ENCODE assay signal across 11 cellular contexts in the genomic region with DNA sequence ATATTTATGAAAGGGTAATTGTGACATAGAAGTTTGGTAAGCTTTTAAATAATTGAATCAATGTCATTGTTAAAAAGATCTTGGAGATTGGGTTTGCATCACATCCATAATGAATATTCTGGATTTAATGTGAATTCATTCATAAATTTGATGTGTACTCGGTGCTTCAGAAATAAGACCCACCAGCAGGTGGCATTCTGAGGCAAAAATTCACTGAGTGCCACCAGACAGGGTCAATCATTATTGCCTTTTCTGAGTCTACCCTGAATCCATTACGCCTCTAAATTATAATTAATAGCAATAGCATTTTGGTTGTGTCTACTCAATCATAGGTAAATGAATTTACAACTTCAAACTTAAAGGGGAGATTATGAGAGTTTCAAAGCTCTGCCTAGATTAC. TPM values are rescaled to one million over a fixed set of nuclear protein-coding genes. Genes with fewer than 3 reads are reported as not detected.
DNase-seq lines count a peak whose midpoint lies in the region; ATAC-seq, FAIRE-seq and TF ChIP-seq lines count a peak whose summit lies in the region.
"Had no signal": no experiment of that assay in that cellular context is flagged by ENCODE, and none has a peak within 500 bp of the region (broad histone marks: within the 10 kb centered on the region; RNA-seq: fewer than 3 reads in every experiment).

No MANE protein-coding gene starts in this region.

- ATAC-seq in K562 (no peak), T-cell (replicated peaks in 1 of 4) (no peak), HG02981 (IDR thresholded peaks at IDR 0.05; ENCODE audit: unreplicated experiment) (no peak)

- no peak for TF ChIP-seq EP300 in K562 (IDR thresholded peaks at IDR 0.05; ENCODE audit: low read length)

- H3K27ac ChIP-seq in Karpas-422 (ENCODE audit: low read length) (no peak overlapping the region), K562 (ENCODE audit: extremely low read depth, low read depth, low read length) (no peak overlapping the region)

- H3K27me3 ChIP-seq in Karpas-422 (ENCODE audit: low read length) (0 out of 2 replicates have a peak, but pooled peaks cover 4% of the 10 kb centered on the region), K562 (ENCODE audit: control insufficient read depth in 2 of 2, insufficient read depth in 2 of 2, low read length in 2 of 2) (no peaks in the 10 kb centered on the region)

- H3K27ac Mint-ChIP-seq in nephron progenitor cell (no peak overlapping the region), T-cell (no peak overlapping the region)

- H4K20me1 ChIP-seq in Karpas-422 (ENCODE audit: insufficient read depth, low read depth, low read length) (no peaks in the 10 kb centered on the region), K562 (replicated peaks; ENCODE audit: control insufficient read depth, insufficient read depth, low read length) (no peaks in the 10 kb centered on the region)

- no TSS peak for BruUV-seq in K562 (replicated peaks; lab: Mats Ljungman, UMichigan)

- TF ChIP-seq CTCF in K562 (IDR thresholded peaks at IDR 0.05 in 2 of 3, conservative IDR thresholded peaks at IDR 0.05 in 1 of 3; ENCODE audit: insufficient read depth in 2 of 3, low read depth in 1 of 3, low read length in 3 of 3) (peak in 2 of 3 experiments; percentile 46 to 54; a peak in 3 of 6 replicates), nephron progenitor cell (IDR thresholded peaks at IDR 0.05) (peak; percentile 25)

- H3K4me3 Mint-ChIP-seq in nephron progenitor cell, result no peak overlapping the region
- H3K4me3 Mint-ChIP-seq in T-cell, result no peak overlapping the region

- H3K4me1 Mint-ChIP-seq in nephron progenitor cell (no peaks in the 10 kb centered on the region), T-cell (no peaks in the 10 kb centered on the region)

- H3K9ac ChIP-seq in Karpas-422 (ENCODE audit: low read length), result no peak overlapping the region
- no peak overlapping the region for H3K9ac ChIP-seq in K562 (ENCODE audit: insufficient read depth in 1 of 2, low read depth in 2 of 2, low read length in 2 of 2)

- 0% methylated on average over 2 of the region's 2 CpGs for WGBS in K562 (ENCODE audit: insufficient coverage, low coverage, missing lambda C conversion rate)

- H3K9me1 ChIP-seq in K562 (ENCODE audit: control insufficient read depth, insufficient read depth, low read length), result no peaks in the 10 kb centered on the region

- H3K9me3 Mint-ChIP-seq in nephron progenitor cell (no peaks in the 10 kb centered on the region), T-cell (peaks cover 0 to 10% (median 3%) of the 10 kb centered on the region in 3 donors)

- in situ Hi-C loops in K562 (cut with MboI), result no loop called here

- intact Hi-C loops in K562 (cut with micrococcal nuclease), result loop anchor here (1.0 kb wide), 1 partner anchor 406 kb away; no protein-coding TSS in a partner anchor

- CTCF ChIA-PET in K562 (lab: Yijun Ruan, JAX; ENCODE audit: low intra/inter-chr PET ratio), result interaction anchor here (1.9 kb wide), 1 partner anchor 406 kb away, joined by 11 read pairs; no protein-coding TSS in a partner anchor
- CTCF ChIA-PET in T-cell (lab: Charles Lee), result interaction anchor here in 1 of 2 donors (0.8 kb wide), 1 partner anchor 217 kb away, joined by 3 read pairs; no protein-coding TSS in a partner anchor

- TF ChIP-seq POLR2A in K562 (conservative IDR thresholded peaks at IDR 0.05), result no peak

- no peaks in the 10 kb centered on the region for H3K79me2 ChIP-seq in Karpas-422 (ENCODE audit: low read length)
- H3K79me2 ChIP-seq in K562 (ENCODE audit: control insufficient read depth, insufficient read depth, low read length), result no peaks in the 10 kb centered on the region

- H3K36me3 ChIP-seq in Karpas-422 (ENCODE audit: insufficient read depth, low read length) (no peaks in the 10 kb centered on the region), K562 (ENCODE audit: control insufficient read depth, insufficient read depth, low read length) (no peaks in the 10 kb centered on the region)

- POLR2A ChIA-PET in K562 (lab: Yijun Ruan, JAX), result interaction anchor here (0.9 kb wide), 1 partner anchor 35 kb away, joined by 4 read pairs; no protein-coding TSS in a partner anchor
- POLR2A ChIA-PET in T-cell (lab: Charles Lee), result no interaction called here

- H3K4me2 ChIP-seq in Karpas-422 (ENCODE audit: low read depth, low read length, poor library complexity, severe bottlenecking) (no peak overlapping the region), K562 (ENCODE audit: insufficient read depth, low read length) (no peak overlapping the region)

- H3K27me3 Mint-ChIP-seq in nephron progenitor cell (ENCODE audit: low read depth, poor library complexity), result peaks cover 22% of the 10 kb centered on the region
- peaks cover 0 to 8% of the 10 kb centered on the region in 2 donors for H3K27me3 Mint-ChIP-seq in T-cell

- H3K36me3 Mint-ChIP-seq in nephron progenitor cell (ENCODE audit: low read depth) (no peaks in the 10 kb centered on the region), T-cell (no peaks in the 10 kb centered on the region)

- no peak for FAIRE-seq in K562 (lab: Jason Lieb, UNC)

- H2AFZ ChIP-seq in Karpas-422 (ENCODE audit: low read length) (no peak overlapping the region), K562 (ENCODE audit: low read depth, low read length) (no peak overlapping the region)

- peak; percentile 43 to 63 for TF ChIP-seq RAD21 in K562 (CRISPR knock-in tag; conservative IDR thresholded peaks at IDR 0.05 in 1 of 2, IDR thresholded peaks at IDR 0.05 in 1 of 2)

- H3K9me2 ChIP-seq in Karpas-422 (replicated peaks; ENCODE audit: insufficient read depth, low read length), result no peaks in the 10 kb centered on the region

- DNase-seq in Daoy (ENCODE audit: low read depth) (peak; percentile 13), Karpas-422 (peak; percentile 56), K562 (ENCODE audit: extremely low read depth in 1 of 4, low spot score in 3 of 4) (peak; percentile 9 to 32 (median 20)), nephron progenitor cell (no peak), T-cell (no peak), mucosa of gallbladder (ENCODE audit: low spot score) (no peak)
- DNase-seq: activated CD4-positive, CD25-positive, alpha-beta regulatory T cell; activated gamma-delta T cell treated with Interleukin-2 at 50 U/mL for 16 hours; mesenchymal stem cell had no signal

- H3K9me3 ChIP-seq in Karpas-422 (ENCODE audit: low read length) (no peaks in the 10 kb centered on the region), K562 (replicated peaks; ENCODE audit: control insufficient read depth, insufficient read depth, low read depth, low read length) (no peaks in the 10 kb centered on the region)

- H3K4me3 ChIP-seq in Karpas-422 (ENCODE audit: low read length) (no peak overlapping the region), K562 (no peak overlapping the region)

- no peaks in the 10 kb centered on the region for H3K4me1 ChIP-seq in Karpas-422 (ENCODE audit: low read length)
- H3K4me1 ChIP-seq in K562 (replicated peaks in 1 of 2; ENCODE audit: control insufficient read depth in 2 of 2, insufficient read depth in 2 of 2, low read length in 2 of 2), result no peaks in the 10 kb centered on the region

TF ChIP-seq in K562, 482 proteins besides CTCF, POLR2A, EP300 and RAD21:
- TF ChIP-seq CEBPG (CRISPR knock-in tag; IDR thresholded peaks at IDR 0.05) (no peak), CEBPG (tag; conservative IDR thresholded peaks at IDR 0.05 in 1 of 2, IDR thresholded peaks at IDR 0.05 in 1 of 2) (no peak), SMC3 (conservative IDR thresholded peaks at IDR 0.05; ENCODE audit: insufficient read depth, low read depth, low read length) (0 out of 2 replicates have a peak, but pooled peaks have one; percentile 19), ZNF24 (IDR thresholded peaks at IDR 0.05) (peak; percentile 96)
- TF ChIP-seq, protein P1, sequence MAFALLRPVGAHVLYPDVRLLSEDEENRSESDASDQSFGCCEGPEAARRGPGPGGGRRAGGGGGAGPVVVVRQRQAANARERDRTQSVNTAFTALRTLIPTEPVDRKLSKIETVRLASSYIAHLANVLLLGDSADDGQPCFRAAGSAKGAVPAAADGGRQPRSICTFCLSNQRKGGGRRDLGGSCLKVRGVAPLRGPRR (CRISPR knock-in tag; IDR thresholded peaks at IDR 0.05), result no peak

RNA-seq across cellular contexts. Expression of gene TRPC7, which starts 1.0 kb away (rescaled TPM):
- not detected in 2 replicates for total RNA-seq in Daoy (2014; rRNA removed; shearing (Covaris generic))
- not detected in 2 replicates for total RNA-seq in Karpas-422 (2014; rRNA removed; shearing (Covaris generic); ENCODE audit: low replicate concordance)
- total RNA-seq in K562 (2011; cell fraction: chromatin; rRNA removed; ENCODE audit: low replicate concordance), result not detected in 2 replicates
- not detected in 2 replicates for total RNA-seq in K562 (2011; cell fraction: nucleolus; rRNA removed)
- not detected in 2 replicates for total RNA-seq in K562 (2011; cell fraction: nucleoplasm; rRNA removed)
- total RNA-seq in K562 (2014; rRNA removed) (not detected in 2 replicates), K562 (2014; rRNA removed; fragmentation: Illumina TruSeq; extraction: Trizol) (not detected in 2 replicates), K562 (2015; rRNA removed; fragmentation: Illumina TruSeq; extraction: Trizol) (not detected in 2 replicates), K562 (2021) (not detected in 2 replicates), T-cell (not detected), mucosa of gallbladder (not detected)
- polyA plus RNA-seq in K562 (2011; rRNA removed) (not detected in 2 replicates), K562 (2014; fragmentation: Illumina TruSeq; extraction: Trizol) (not detected in 2 replicates), K562 (2014; fragmentation: Nextera tagmentation; extraction: Ambion mirVana) (not detected), K562 (2014; rRNA removed) (not detected in 2 replicates)
- not detected in 2 replicates for polyA plus RNA-seq in K562 (2011; cell fraction: cytosol; rRNA removed)
- polyA plus RNA-seq in K562 (2011; cell fraction: nucleus; rRNA removed), result not detected in 2 replicates
- not detected in 2 replicates for polyA plus RNA-seq in K562 (2012)
- not detected in 2 replicates for polyA minus RNA-seq in K562 (2011; rRNA and poly(A)+ RNA removed)
- not detected in 2 replicates for polyA minus RNA-seq in K562 (2011; cell fraction: cytosol; rRNA and poly(A)+ RNA removed)
- not detected in 2 replicates for polyA minus RNA-seq in K562 (2011; cell fraction: nucleus; rRNA and poly(A)+ RNA removed)
- polyA plus RNA-seq: esophagus had no signal

Comparison
In these comparisons a context has a peak if more than half of its experiments do, and no peak if none do; other contexts are left out.
1. DNase-seq: peak in Daoy (single experiment), Karpas-422 (single experiment) and K562 (4 of 4); none in nephron progenitor cell (single experiment), T-cell (0 of 34) and mucosa of gallbladder (single experiment).